ENCODE assay signal across 11 cellular contexts in the genomic region with DNA sequence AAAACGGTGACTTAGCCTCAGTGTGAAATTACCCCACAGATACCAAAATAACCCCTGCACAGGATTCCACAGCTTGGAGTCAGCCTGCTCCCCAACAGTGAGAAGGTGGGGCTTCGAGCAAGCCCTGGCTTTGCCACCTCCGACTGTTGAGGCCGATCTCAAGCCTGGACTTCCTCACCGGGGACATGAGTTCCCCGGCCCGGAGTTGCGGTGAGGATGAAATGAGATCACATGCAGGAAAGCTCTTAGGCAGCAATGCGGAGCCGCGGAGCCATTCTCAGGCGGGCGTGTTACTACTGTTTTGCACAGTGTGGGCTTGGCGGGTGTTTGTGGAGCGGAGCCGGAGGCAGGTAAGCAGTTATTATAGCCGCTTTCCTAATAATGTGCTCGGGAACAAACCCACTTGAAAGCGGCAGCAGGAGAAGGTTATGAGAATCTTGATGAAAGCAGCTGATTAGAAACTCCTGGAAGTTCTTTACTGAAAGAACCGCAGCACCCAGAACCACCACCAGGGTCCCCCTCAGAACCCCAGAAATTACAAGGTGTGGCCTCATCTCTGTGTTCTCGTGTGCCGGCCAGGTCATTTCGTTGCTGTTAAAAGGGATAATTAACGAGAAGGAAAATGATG.
A peak's percentile ranks its signal among the peaks of the same experiment; 100 is the strongest.
DNase-seq lines count a peak whose midpoint lies in the region; ATAC-seq and TF ChIP-seq lines count a peak whose summit lies in the region.
"Had no signal": no experiment of that assay in that cellular context is flagged by ENCODE, and none has a peak within 500 bp of the region (broad histone marks: within the 10 kb centered on the region; RNA-seq: fewer than 3 reads in every experiment).

No MANE protein-coding gene starts in this region.

- no peaks in the 10 kb centered on the region for H3K27me3 ChIP-seq in parathyroid adenoma (ENCODE audit: control insufficient read depth, insufficient read depth, low read length)
- H3K27me3 ChIP-seq: BLaER1, gastrocnemius medialis, pancreas had no signal

- DNase-seq in NCI-H748 (lab: John Stamatoyannopoulos, UW; ENCODE audit: unreplicated experiment) = peak; percentile 66
- DNase-seq in NCI-H748 treated with DMSO at 0.1 percent for 48 hours (lab: John Stamatoyannopoulos, UW) = no peak
- DNase-seq in Kasumi-1 (lab: John Stamatoyannopoulos, UW) = peak; percentile 40 to 52
- DNase-seq in cardiac fibroblast (ENCODE audit: low read depth in 2 of 2) = peak in 1 of 2 donors; percentile 55
- DNase-seq in NOMO-1 treated with DMSO at 0.1 percent for 48 hours (lab: John Stamatoyannopoulos, UW; ENCODE audit: unreplicated experiment) = no peak
- DNase-seq: gastrocnemius medialis had no signal

- H3K9me3 ChIP-seq in parathyroid adenoma (ENCODE audit: control insufficient read depth, low read length) = no peaks in the 10 kb centered on the region
- H3K9me3 ChIP-seq: BLaER1, gastrocnemius medialis, pancreas had no signal

- no peak overlapping the region for H3K27ac ChIP-seq in parathyroid adenoma
- H3K27ac ChIP-seq: BLaER1, gastrocnemius medialis, pancreas had no signal

- no peaks in the 10 kb centered on the region for H3K36me3 ChIP-seq in parathyroid adenoma (ENCODE audit: control insufficient read depth, insufficient read depth, low read length)
- H3K36me3 ChIP-seq: BLaER1, gastrocnemius medialis, pancreas had no signal

- H2AFZ ChIP-seq in parathyroid adenoma = peak overlapping the region; percentile 39

- ATAC-seq in HG02973 (IDR thresholded peaks at IDR 0.05; ENCODE audit: unreplicated experiment) (no peak), HG03460 (IDR thresholded peaks at IDR 0.05; ENCODE audit: unreplicated experiment) (no peak)
- ATAC-seq: gastrocnemius medialis, pancreas had no signal

- TF ChIP-seq CTCF in cardiac fibroblast (IDR thresholded peaks at IDR 0.05; ENCODE audit: low read depth, low read length) (peak; percentile 26), parathyroid adenoma (IDR thresholded peaks at IDR 0.05) (no peak)

- H3K4me2 ChIP-seq in parathyroid adenoma (ENCODE audit: low read length) = no peak overlapping the region
- H3K4me2 ChIP-seq: BLaER1 had no signal

- H3K4me3 ChIP-seq in cardiac fibroblast (replicated peaks in 1 of 2; ENCODE audit: low read depth in 2 of 2, low read length in 2 of 2) = no peak overlapping the region
- H3K4me3 ChIP-seq in parathyroid adenoma (ENCODE audit: low read depth, low read length) = no peak overlapping the region
- H3K4me3 ChIP-seq: BLaER1, gastrocnemius medialis, pancreas had no signal

- no peaks in the 10 kb centered on the region for H3K79me2 ChIP-seq in parathyroid adenoma

- H3K4me1 ChIP-seq in parathyroid adenoma = peaks cover 17% of the 10 kb centered on the region

- no peak overlapping the region for H3K9ac ChIP-seq in parathyroid adenoma
- H3K9ac ChIP-seq: BLaER1 had no signal

Comparison
In these comparisons a context has a peak if more than half of its experiments do, and no peak if none do; other contexts are left out.
1. DNase-seq: peak in NCI-H748 (single experiment) and Kasumi-1 (2 of 2); none in NCI-H748 treated with DMSO at 0.1 percent for 48 hours (single experiment) and NOMO-1 treated with DMSO at 0.1 percent for 48 hours (single experiment).